ENCODE assay signal across 20 cellular contexts in the genomic region with DNA sequence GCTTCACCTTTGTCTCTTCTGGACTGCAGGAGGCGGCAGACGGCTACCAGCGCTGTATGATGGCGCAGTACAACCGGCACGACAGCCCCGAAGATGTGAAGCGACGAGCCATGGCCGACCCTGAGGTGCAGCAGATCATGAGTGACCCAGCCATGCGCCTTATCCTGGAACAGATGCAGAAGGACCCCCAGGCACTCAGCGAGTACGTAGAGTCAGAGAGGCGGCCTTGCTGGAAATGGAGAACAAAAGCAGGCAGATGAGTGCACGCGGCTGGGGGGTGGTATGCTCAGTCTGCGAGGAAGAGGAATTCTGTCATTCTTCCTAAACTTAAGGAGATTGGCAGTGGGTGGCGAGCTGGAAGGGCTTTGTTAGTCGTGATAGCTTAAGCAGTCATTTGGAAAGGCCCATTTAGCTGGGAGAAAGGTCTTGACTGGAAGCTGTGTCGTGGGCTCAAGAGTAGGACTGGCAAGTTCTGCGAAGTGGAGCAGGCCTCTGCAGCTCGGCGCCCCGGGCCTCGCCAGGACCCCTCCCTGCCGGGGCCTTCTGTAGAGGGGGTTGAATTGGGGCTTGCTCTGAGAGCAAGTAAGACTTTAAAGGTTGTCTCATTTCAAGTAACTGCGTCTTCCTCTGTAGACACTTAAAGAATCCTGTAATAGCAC. TPM values are rescaled to one million over a fixed set of nuclear protein-coding genes. Genes with fewer than 3 reads are reported as not detected.
A peak's percentile ranks its signal among the peaks of the same experiment; 100 is the strongest.
DNase-seq lines count a peak whose midpoint lies in the region; ATAC-seq and TF ChIP-seq lines count a peak whose summit lies in the region.
"Had no signal": no experiment of that assay in that cellular context is flagged by ENCODE, and none has a peak within 500 bp of the region (broad histone marks: within the 10 kb centered on the region; RNA-seq: fewer than 3 reads in every experiment).

No MANE protein-coding gene starts in this region.

- peaks cover 34% of the 10 kb centered on the region for H4K20me1 ChIP-seq in PC-9 (ENCODE audit: insufficient read depth)

- DNase-seq in Right ventricle myocardium inferior (ENCODE audit: missing footprints) (peak; percentile 37), left ventricle myocardium inferior (no peak), iPS-NIHi11 (ENCODE audit: low spot score) (peak; percentile 26), dedifferentiated amniotic fluid mesenchymal stem cell (ENCODE audit: extremely low spot score) (no peak), PC-9 (no peak), erythroblast (lab: John Stamatoyannopoulos, UW) (no peak)
- DNase-seq: activated CD4-positive, alpha-beta T cell treated with anti-CD3 and anti-CD28 coated beads, Interleukin-2, amount 50 U/mL, for 4 hours; activated T-cell treated with anti-CD3 and anti-CD28 coated beads, Interleukin-2, amount 50 U/mL, for 72 hours; DND-41; foreskin fibroblast; hippocampal formation; MG63; NCI-H146; SHP77; stimulated activated CD4-positive, alpha-beta T cell treated with anti-CD3 and anti-CD28 coated beads, Interleukin-15, amount 100 ng/mL, for 24 hours; testis had no signal

- CTCF ChIA-PET in PC-9 (lab: Charles Lee), result interaction anchor here (0.6 to 1.2 kb wide), 4 partner anchors 13 to 161 kb away, joined by 3 to 11 read pairs (median 4); no protein-coding TSS in a partner anchor

- H3K27ac ChIP-seq in left ventricle myocardium inferior (replicated peaks) (no peak overlapping the region), VCaP (peak overlapping the region; percentile 19), PC-9 (no peak overlapping the region)
- H3K27ac ChIP-seq: epithelial cell of prostate had no signal

- TF ChIP-seq CTCF in left ventricle myocardium inferior (IDR thresholded peaks at IDR 0.05; ENCODE audit: borderline replicate concordance) (no peak), VCaP (conservative IDR thresholded peaks at IDR 0.05) (no peak), PC-9 (conservative IDR thresholded peaks at IDR 0.05) (no peak)

- H2AFZ ChIP-seq in PC-9, result no peak overlapping the region
- H2AFZ ChIP-seq: GM23338 had no signal

- ATAC-seq in Right ventricle myocardium inferior, result no peak
- ATAC-seq: activated T-cell treated with anti-CD3 and anti-CD28 coated beads, Interleukin-2, amount 50 U/mL, for 72 hours had no signal

- BruUV-seq in PC-9 (replicated peaks; lab: Mats Ljungman, UMichigan), result no TSS peak

- H3K4me2 ChIP-seq in PC-9, result no peak overlapping the region
- H3K4me2 ChIP-seq: GM23338 had no signal

- H3K4me1 ChIP-seq in left ventricle myocardium inferior (peaks cover 53% of the 10 kb centered on the region), PC-9 (replicated peaks; ENCODE audit: insufficient read depth) (0 out of 2 replicates have a peak, but pooled peaks cover 4% of the 10 kb centered on the region)

- no peaks in the 10 kb centered on the region for H3K79me2 ChIP-seq in PC-9 (ENCODE audit: low read depth)

- intact Hi-C loops in Right ventricle myocardium inferior (cut with DNase I) (loop anchor here (1.0 to 5.0 kb wide), 2 partner anchors 84 to 101 kb away; a partner anchor contains a TSS), left ventricle myocardium inferior (cut with micrococcal nuclease) (no loop called here), PC-9 (cut with micrococcal nuclease; ENCODE audit: unreplicated experiment) (loop anchor here (1.0 kb wide), 5 partner anchors 49 to 450 kb away; no protein-coding TSS in a partner anchor)

- H3K9me3 ChIP-seq in left ventricle myocardium inferior (replicated peaks) (no peaks in the 10 kb centered on the region), PC-9 (ENCODE audit: insufficient read depth, low read depth) (no peaks in the 10 kb centered on the region)
- H3K9me3 ChIP-seq: MG63, testis had no signal

- TF ChIP-seq POLR2A in erythroblast (IDR thresholded peaks at IDR 0.05; ENCODE audit: low read length), result no peak

- H3K36me3 ChIP-seq in left ventricle myocardium inferior (peaks cover 79% of the 10 kb centered on the region), PC-9 (ENCODE audit: low read depth) (peaks cover 21% of the 10 kb centered on the region)

- H3K27me3 ChIP-seq in left ventricle myocardium inferior (ENCODE audit: low read depth) (no peaks in the 10 kb centered on the region), PC-9 (ENCODE audit: insufficient read depth, low read depth) (no peaks in the 10 kb centered on the region)
- H3K27me3 ChIP-seq: MG63, testis had no signal

- POLR2A ChIA-PET in PC-9 (lab: Charles Lee; ENCODE audit: unreplicated experiment), result no interaction called here

- no peaks in the 10 kb centered on the region for H3K9me2 ChIP-seq in PC-9 (ENCODE audit: insufficient read depth)

- H3K4me3 ChIP-seq in left ventricle myocardium inferior, result no peak overlapping the region
- H3K4me3 ChIP-seq in PC-9, result no peak overlapping the region
- H3K4me3 ChIP-seq: GM23338, lung, MG63, testis had no signal

- H3F3A ChIP-seq in PC-9 (ENCODE audit: insufficient read depth, low read depth), result peaks cover 89% of the 10 kb centered on the region

RNA-seq across cellular contexts. Expression of a gene that starts 3.0 kb away (rescaled TPM):
- total RNA-seq in Right ventricle myocardium inferior, result 9.6 TPM
- total RNA-seq in left ventricle myocardium inferior, result 5.4 TPM
- 5.0 and 6.6 TPM in 2 replicates for total RNA-seq in PC-9 (2021)

RNA-seq across cellular contexts. Expression of a gene that starts 17.6 kb away (rescaled TPM):
- 124 TPM for total RNA-seq in Right ventricle myocardium inferior
- 97.4 TPM for total RNA-seq in left ventricle myocardium inferior
- total RNA-seq in PC-9 (2021), result 267 and 299 TPM in 2 replicates

RNA-seq across cellular contexts. Expression of a gene that starts 22.4 kb away (rescaled TPM):
- total RNA-seq in Right ventricle myocardium inferior (71.9 TPM), left ventricle myocardium inferior (82.3 TPM), PC-9 (2021) (55.2 and 76.2 TPM in 2 replicates)

RNA-seq across cellular contexts. Expression of a gene that starts 22.5 kb away (rescaled TPM):
- total RNA-seq in Right ventricle myocardium inferior (66.4 TPM), left ventricle myocardium inferior (65.2 TPM), PC-9 (2021) (87.4 and 112 TPM in 2 replicates)

RNA-seq across cellular contexts. Expression of a gene that starts 26.8 kb away (rescaled TPM):
- total RNA-seq in Right ventricle myocardium inferior, result 53.5 TPM
- total RNA-seq in left ventricle myocardium inferior, result 59.9 TPM
- total RNA-seq in PC-9 (2021), result 55.0 and 57.1 TPM in 2 replicates

Comparison
In these comparisons a context has a peak if more than half of its experiments do, and no peak if none do; other contexts are left out.
1. DNase-seq: peak in Right ventricle myocardium inferior (single experiment) and iPS-NIHi11 (single experiment); none in left ventricle myocardium inferior (single experiment), dedifferentiated amniotic fluid mesenchymal stem cell (single experiment), PC-9 (0 of 2) and erythroblast (0 of 2).